ENCODE assay signal across 8 cellular contexts in the genomic region with DNA sequence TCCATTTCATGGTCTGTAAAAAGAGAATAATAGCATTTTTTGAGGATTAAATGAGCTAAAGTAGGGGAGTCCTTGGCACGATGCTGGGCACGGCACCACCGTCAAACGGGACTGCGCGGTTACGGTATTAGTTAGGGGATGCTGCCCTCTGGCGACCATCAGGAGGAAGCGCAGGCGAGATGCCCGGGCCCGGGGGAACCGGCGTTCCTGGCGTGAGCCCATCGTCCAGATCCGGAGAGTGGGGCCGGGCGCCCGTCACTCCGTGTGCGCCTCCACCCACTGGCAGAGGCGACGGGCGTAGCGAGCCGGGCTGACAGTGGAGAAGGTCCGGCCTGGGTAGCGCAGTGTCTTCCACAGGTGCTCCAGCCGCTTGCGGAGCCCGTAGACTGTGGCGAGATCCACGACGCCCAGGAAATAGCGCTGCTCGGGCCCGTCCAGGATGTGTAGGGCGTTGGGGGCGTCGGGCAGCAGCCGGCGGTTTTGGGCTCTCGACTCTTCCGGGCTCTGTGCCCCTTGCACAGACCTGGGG. TPM values are rescaled to one million over a fixed set of nuclear protein-coding genes. Genes with fewer than 3 reads are reported as not detected.
DNase-seq lines count a peak whose midpoint lies in the region; ATAC-seq, FAIRE-seq and TF ChIP-seq lines count a peak whose summit lies in the region.

No MANE protein-coding gene starts in this region.

- no peak overlapping the region for H3K27ac Mint-ChIP-seq in activated T-cell treated with anti-CD3 and anti-CD28 coated beads, Interleukin-2, amount 50 U/mL, for 24 hours

- TF ChIP-seq CTCF in esophagus squamous epithelium (IDR thresholded peaks at IDR 0.05) = peak; percentile 88 to 98 (median 96)
- peak; percentile 97 for TF ChIP-seq CTCF in neutrophil (IDR thresholded peaks at IDR 0.05)

- ATAC-seq in HG02763 (IDR thresholded peaks at IDR 0.05; ENCODE audit: unreplicated experiment) = no peak

- no peaks in the 10 kb centered on the region for H3K9me3 Mint-ChIP-seq in activated T-cell treated with anti-CD3 and anti-CD28 coated beads, Interleukin-2, amount 50 U/mL, for 24 hours

- DNase-seq in 8988T (peak; percentile 75), GM12891 (ENCODE audit: insufficient read length, low spot score) (peak; percentile 83), NCI-H748 (lab: John Stamatoyannopoulos, UW; ENCODE audit: unreplicated experiment) (peak; percentile 48), esophagus squamous epithelium (lab: John Stamatoyannopoulos, UW) (no peak)
- peak; percentile 89 for DNase-seq in activated T-cell treated with anti-CD3 and anti-CD28 coated beads, Interleukin-2, amount 50 U/mL, for 24 hours

- no peaks in the 10 kb centered on the region for H3K36me3 Mint-ChIP-seq in activated T-cell treated with anti-CD3 and anti-CD28 coated beads, Interleukin-2, amount 50 U/mL, for 24 hours (ENCODE audit: low read depth)

- H3K4me3 ChIP-seq in esophagus squamous epithelium = peak overlapping the region in 2 of 4 donors; percentile 25 to 51
- no peak overlapping the region for H3K4me3 ChIP-seq in neutrophil (ENCODE audit: low read depth in 1 of 2, low read length in 1 of 2)
- peak overlapping the region; percentile 22 for H3K4me3 ChIP-seq in thymus (ENCODE audit: low read length)

- intact Hi-C loops in esophagus squamous epithelium (cut with DNase I) = loop anchor here (5.0 to 10.0 kb wide), 3 partner anchors 134 to 327 kb away; a partner anchor contains a TSS

- H3K36me3 ChIP-seq in esophagus squamous epithelium = no peaks in the 10 kb centered on the region
- no peaks in the 10 kb centered on the region for H3K36me3 ChIP-seq in neutrophil
- H3K36me3 ChIP-seq in thymus (ENCODE audit: control insufficient read depth, insufficient read depth) = no peaks in the 10 kb centered on the region

- H3K4me1 Mint-ChIP-seq in activated T-cell treated with anti-CD3 and anti-CD28 coated beads, Interleukin-2, amount 50 U/mL, for 24 hours (ENCODE audit: low read depth) = peaks cover 46% of the 10 kb centered on the region

- WGBS in esophagus squamous epithelium, 2 donors = 2 to 9% methylated on average over 12 to 33 of the region's 45 CpGs
- 12% methylated on average over 45 of the region's 45 CpGs for WGBS in thymus

- TF ChIP-seq POLR2A in GM12891 (IDR thresholded peaks at IDR 0.05; ENCODE audit: low read depth, low read length) (no peak), esophagus squamous epithelium (IDR thresholded peaks at IDR 0.05) (no peak)

- H3K27me3 ChIP-seq in esophagus squamous epithelium (peaks cover 0 to 26% (median 0%) of the 10 kb centered on the region in 4 donors), neutrophil (peaks cover 52% of the 10 kb centered on the region), thymus (ENCODE audit: control insufficient read depth, insufficient read depth) (peaks cover 16% of the 10 kb centered on the region)

- H3K4me3 Mint-ChIP-seq in activated T-cell treated with anti-CD3 and anti-CD28 coated beads, Interleukin-2, amount 50 U/mL, for 24 hours = peak overlapping the region; percentile 23

- H3K27ac ChIP-seq in esophagus squamous epithelium (no peak overlapping the region), neutrophil (no peak overlapping the region), thymus (ENCODE audit: low read depth) (no peak overlapping the region)

- FAIRE-seq in GM12891 (lab: Jason Lieb, UNC) = peak; percentile 93

- peaks cover 15% of the 10 kb centered on the region for H3K27me3 Mint-ChIP-seq in activated T-cell treated with anti-CD3 and anti-CD28 coated beads, Interleukin-2, amount 50 U/mL, for 24 hours

- no peaks in the 10 kb centered on the region for H3K9me3 ChIP-seq in esophagus squamous epithelium
- no peaks in the 10 kb centered on the region for H3K9me3 ChIP-seq in neutrophil
- no peaks in the 10 kb centered on the region for H3K9me3 ChIP-seq in thymus (ENCODE audit: control insufficient read depth)

- H3K4me1 ChIP-seq in esophagus squamous epithelium = peaks cover 37 to 59% (median 38%) of the 10 kb centered on the region in 3 donors
- H3K4me1 ChIP-seq in neutrophil (ENCODE audit: control insufficient read depth in 1 of 2, insufficient read depth in 1 of 2, low read depth in 1 of 2, low read length in 1 of 2) = peaks cover 45 to 47% of the 10 kb centered on the region in 2 experiments
- H3K4me1 ChIP-seq in thymus (ENCODE audit: control insufficient read depth, insufficient read depth, low read length) = peaks cover 17% of the 10 kb centered on the region

TF ChIP-seq in GM12891, 5 proteins besides CTCF, POLR2A, EP300 and RAD21:
- TF ChIP-seq POU2F2 (IDR thresholded peaks at IDR 0.05; ENCODE audit: low read depth, low read length) = 0 out of 2 replicates have a peak, but pooled peaks have one; percentile 33
- no peak for TF ChIP-seq PAX5 (IDR thresholded peaks at IDR 0.05; ENCODE audit: insufficient read depth, low read length, severe bottlenecking)

RNA-seq across cellular contexts. Expression of a gene that starts 4.8 kb away (rescaled TPM):
- polyA plus RNA-seq in GM12891 (2012; ENCODE audit: low read depth, missing spikeins) = 27.0 TPM
- 10 to 100 TPM; 12.5 to 33.0 (median 23.8) TPM for total RNA-seq in esophagus squamous epithelium
- 12.8 TPM for polyA plus RNA-seq in thymus

RNA-seq across cellular contexts. Expression of a gene that starts 8.9 kb away (rescaled TPM):
- polyA plus RNA-seq in GM12891 (2012; ENCODE audit: low read depth, missing spikeins) = 0.42 TPM
- total RNA-seq in esophagus squamous epithelium = 1 to 10 TPM in 3 of 4 donors, not detected in 1; 3.1 to 4.6 (median 3.6) TPM
- polyA plus RNA-seq in thymus = 1.2 TPM

RNA-seq across cellular contexts. Expression of a gene that starts 16.0 kb away (rescaled TPM):
- 28.2 TPM for polyA plus RNA-seq in GM12891 (2012; ENCODE audit: low read depth, missing spikeins)
- total RNA-seq in esophagus squamous epithelium = 10 to 100 TPM; 12.5 to 18.5 (median 15.7) TPM
- polyA plus RNA-seq in thymus = 32.8 TPM

RNA-seq across cellular contexts. Expression of a gene that starts 22.3 kb away (rescaled TPM):
- 23.2 TPM for polyA plus RNA-seq in GM12891 (2012; ENCODE audit: low read depth, missing spikeins)
- 10 to 100 TPM; 14.5 to 69.4 (median 26.1) TPM for total RNA-seq in esophagus squamous epithelium
- 42.8 TPM for polyA plus RNA-seq in thymus

RNA-seq across cellular contexts. Expression of a gene that starts 44.2 kb away (rescaled TPM):
- 7.0 TPM for polyA plus RNA-seq in GM12891 (2012; ENCODE audit: low read depth, missing spikeins)
- 10 to 100 TPM; 11.1 to 36.1 (median 26.8) TPM for total RNA-seq in esophagus squamous epithelium
- 66.2 TPM for polyA plus RNA-seq in thymus
